1 cellular context compared by ENCODE assay signal in genomic region chr5:35919191-35919590, GRCh38.
TF ChIP-seq lines count a peak whose summit lies in the region.

No MANE protein-coding gene starts in this region.

TF ChIP-seq in HepG2, 621 proteins besides CTCF, POLR2A, EP300 and RAD21 (continued from another document):
- TF ChIP-seq MED13 (CRISPR knock-in tag; IDR thresholded peaks at IDR 0.05) (no peak), PHF20 (CRISPR knock-in tag; IDR thresholded peaks at IDR 0.05) (no peak)
